In genomic region chr1:109392037-109392787, GRCh38 we compare ENCODE assay signal across 8 cellular contexts. TPM values are rescaled to one million over a fixed set of nuclear protein-coding genes. Genes with fewer than 3 reads are reported as not detected.
DNase-seq lines count a peak whose midpoint lies in the region; ATAC-seq, FAIRE-seq and TF ChIP-seq lines count a peak whose summit lies in the region.

No MANE protein-coding gene starts in this region.

- H3F3A ChIP-seq in PC-9 (ENCODE audit: insufficient read depth, low read depth) = peaks cover 13% of the 10 kb centered on the region

- DNase-seq in Calu3 (no peak), colonic mucosa (no peak), pancreas (no peak), ovary (no peak), OCI-M1 (lab: John Stamatoyannopoulos, UW) (no peak), KBM-7 (no peak), PC-9 (no peak)

- in situ Hi-C loops in KBM-7 (cut with MboI; ENCODE audit: low pct_unique_long_range_greater_than_20kb, low sequenced_read_pairs) = no loop called here

- CTCF ChIA-PET in Calu3 (lab: Charles Lee) (no interaction called here), PC-9 (lab: Charles Lee) (no interaction called here)

- H3K4me3 Mint-ChIP-seq in Calu3 (ENCODE audit: low read depth, unreplicated experiment) = peak overlapping the region; percentile 53

- peak overlapping the region; percentile 80 for H3K27ac ChIP-seq in colonic mucosa
- peak overlapping the region in 3 of 4 donors; percentile 35 to 81 (median 77) for H3K27ac ChIP-seq in pancreas
- H3K27ac ChIP-seq in ovary = no peak overlapping the region
- H3K27ac ChIP-seq in PC-9 = no peak overlapping the region

- peaks cover 4% of the 10 kb centered on the region for H3K36me3 Mint-ChIP-seq in Calu3 (ENCODE audit: insufficient read depth, unreplicated experiment)

- H2AFZ ChIP-seq in PC-9 = no peak overlapping the region

- peak overlapping the region; percentile 5 for H3K27ac Mint-ChIP-seq in Calu3 (ENCODE audit: unreplicated experiment)

- H3K9me3 ChIP-seq in colonic mucosa (no peaks in the 10 kb centered on the region), pancreas (no peaks in the 10 kb centered on the region), ovary (no peaks in the 10 kb centered on the region), PC-9 (ENCODE audit: insufficient read depth, low read depth) (no peaks in the 10 kb centered on the region)

- H3K4me1 ChIP-seq in colonic mucosa (peaks cover 9% of the 10 kb centered on the region), pancreas (peaks cover 4 to 55% (median 23%) of the 10 kb centered on the region in 3 donors), ovary (ENCODE audit: insufficient read depth) (no peaks in the 10 kb centered on the region), PC-9 (replicated peaks; ENCODE audit: insufficient read depth) (peaks cover 46% of the 10 kb centered on the region)

- no peaks in the 10 kb centered on the region for H3K27me3 ChIP-seq in colonic mucosa
- no peaks in the 10 kb centered on the region for H3K27me3 ChIP-seq in pancreas
- no peaks in the 10 kb centered on the region for H3K27me3 ChIP-seq in ovary
- no peaks in the 10 kb centered on the region for H3K27me3 ChIP-seq in PC-9 (ENCODE audit: insufficient read depth, low read depth)

- peak overlapping the region in 1 of 2 donors; percentile 80 for H3K9ac ChIP-seq in colonic mucosa (ENCODE audit: low read depth in 2 of 2, low read length in 2 of 2)

- H3K4me1 Mint-ChIP-seq in Calu3 (ENCODE audit: low read depth, unreplicated experiment) = peaks cover 46% of the 10 kb centered on the region

- H3K4me3 ChIP-seq in colonic mucosa (no peak overlapping the region), pancreas (peak overlapping the region in 2 of 4 donors; percentile 1 to 2), ovary (no peak overlapping the region), PC-9 (no peak overlapping the region)

- H3K36me3 ChIP-seq in colonic mucosa (no peaks in the 10 kb centered on the region), pancreas (no peaks in the 10 kb centered on the region), ovary (no peaks in the 10 kb centered on the region), PC-9 (ENCODE audit: low read depth) (no peaks in the 10 kb centered on the region)

- H3K9me3 Mint-ChIP-seq in Calu3 (ENCODE audit: low read depth, unreplicated experiment) = no peaks in the 10 kb centered on the region

- no peak for TF ChIP-seq CTCF in Calu3 (IDR thresholded peaks at IDR 0.05; ENCODE audit: unreplicated experiment)
- no peak for TF ChIP-seq CTCF in colonic mucosa (IDR thresholded peaks at IDR 0.05)
- no peak for TF ChIP-seq CTCF in pancreas (IDR thresholded peaks at IDR 0.05)
- TF ChIP-seq CTCF in ovary (IDR thresholded peaks at IDR 0.05) = no peak
- TF ChIP-seq CTCF in PC-9 (conservative IDR thresholded peaks at IDR 0.05) = no peak

- H3K4me2 ChIP-seq in PC-9 = no peak overlapping the region; the same call in 1 of the 2 replicates

- H3K9me2 ChIP-seq in PC-9 (ENCODE audit: insufficient read depth) = no peaks in the 10 kb centered on the region

- TF ChIP-seq POLR2A in ovary (IDR thresholded peaks at IDR 0.05) = no peak

- no TSS peak for BruUV-seq in Calu3 (replicated peaks; lab: Mats Ljungman, UMichigan)
- no TSS peak for BruUV-seq in PC-9 (replicated peaks; lab: Mats Ljungman, UMichigan)

- ATAC-seq in HG03039 (IDR thresholded peaks at IDR 0.05; ENCODE audit: unreplicated experiment) (peak; percentile 14), pancreas (peak in 2 of 4 donors; percentile 7 to 8)

- POLR2A ChIA-PET in PC-9 (lab: Charles Lee; ENCODE audit: unreplicated experiment) = interaction anchor here (0.7 kb wide), 1 partner anchor 709 kb away, joined by 3 read pairs; no protein-coding TSS in a partner anchor

- H3K79me2 ChIP-seq in PC-9 (ENCODE audit: low read depth) = peaks cover 60% of the 10 kb centered on the region

- intact Hi-C loops in Calu3 (cut with micrococcal nuclease; ENCODE audit: unreplicated experiment) = loop anchor here (10.0 kb wide), 1 partner anchor 197 kb away; no protein-coding TSS in a partner anchor
- intact Hi-C loops in colonic mucosa (cut with DNase I) = loop anchor here (5.0 kb wide), 1 partner anchor 40 kb away; no protein-coding TSS in a partner anchor
- intact Hi-C loops in pancreas (cut with DNase I) = loop anchor here in 1 of 3 donors (10.0 kb wide), 1 partner anchor 117 kb away; no protein-coding TSS in a partner anchor
- intact Hi-C loops in ovary (cut with DNase I) = no loop called here
- intact Hi-C loops in PC-9 (cut with micrococcal nuclease; ENCODE audit: unreplicated experiment) = no loop called here

- no peaks in the 10 kb centered on the region for H4K20me1 ChIP-seq in PC-9 (ENCODE audit: insufficient read depth)

- WGBS in pancreas, 2 donors = 73 to 74% methylated on average over 4 of the region's 4 CpGs
- 68 to 82% (median 68%) methylated on average over 4 of the region's 4 CpGs for WGBS in ovary, 3 donors

- H3K27me3 Mint-ChIP-seq in Calu3 (ENCODE audit: unreplicated experiment) = no peaks in the 10 kb centered on the region

- TF ChIP-seq EP300 in ovary (IDR thresholded peaks at IDR 0.05) = no peak

- FAIRE-seq in pancreas (lab: Jason Lieb, UNC) = no peak

RNA-seq across cellular contexts. Expression of gene SORT1, which starts 5.5 kb away (rescaled TPM):
- total RNA-seq in Calu3 (2022) (46.3 and 68.2 TPM in 2 replicates), colonic mucosa (100 to 1,000 TPM in 1 of 2 donors, 10 to 100 TPM in 1; 76.2 to 134 TPM), pancreas (10 to 100 TPM; 22.9 to 60.7 (median 30.7) TPM), ovary (10 to 100 TPM in 4 of 7 donors, 1 to 10 TPM in 3; 4.3 to 37.0 (median 16.0) TPM), PC-9 (2021) (25.7 and 27.9 TPM in 2 replicates)
- polyA plus RNA-seq in pancreas (10 to 100 TPM; 10.4 to 14.9 TPM), ovary (10 to 100 TPM in 1 of 2 donors, 1 to 10 TPM in 1; 7.9 to 32.2 TPM)

RNA-seq across cellular contexts. Expression of gene PSMA5, which starts 34.0 kb away (rescaled TPM):
- total RNA-seq in Calu3 (2022) (108 and 121 TPM in 2 replicates), colonic mucosa (100 to 1,000 TPM in 1 of 2 donors, 10 to 100 TPM in 1; 93.9 to 163 TPM), pancreas (10 to 100 TPM; 21.4 to 36.2 (median 27.7) TPM), ovary (10 to 100 TPM; 19.4 to 52.0 (median 42.2) TPM), PC-9 (2021) (168 and 172 TPM in 2 replicates)
- polyA plus RNA-seq in pancreas (10 to 100 TPM; 16.1 to 24.8 TPM), ovary (10 to 100 TPM; 37.7 to 38.1 TPM)

Comparison
In these comparisons a context has a peak if more than half of its experiments do, and no peak if none do; other contexts are left out.
1. H3K27ac ChIP-seq: peak in colonic mucosa (single experiment) and pancreas (3 of 4); none in ovary (0 of 2) and PC-9 (single experiment).
2. intact Hi-C loops: an anchor here in Calu3 (10.0 kb wide) and colonic mucosa (5.0 kb wide); none called in ovary and PC-9.